In the genomic region with DNA sequence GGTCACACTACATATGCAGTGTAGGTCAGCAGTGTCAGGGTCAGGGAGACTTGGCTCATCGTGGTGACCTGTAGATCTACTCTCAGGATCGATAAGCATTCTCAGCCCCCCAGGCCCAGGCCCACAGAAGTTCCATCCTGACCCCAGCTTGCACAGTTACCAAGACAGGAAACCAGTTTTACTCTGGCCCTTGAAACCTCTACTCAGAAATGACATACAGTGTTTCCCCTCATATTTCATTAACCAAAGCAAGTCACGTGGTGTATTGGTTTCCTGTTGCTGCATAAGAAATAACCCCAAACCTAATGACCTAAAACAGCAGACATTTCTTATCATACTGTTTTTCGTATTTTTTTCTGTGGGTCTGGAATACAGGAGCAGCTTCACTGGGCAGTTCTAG, we compare ENCODE assay signal across 1 cellular context.
TF ChIP-seq lines count a peak whose summit lies in the region.

No MANE protein-coding gene starts in this region.

TF ChIP-seq in GM12878, 131 proteins besides CTCF, POLR2A, EP300 and RAD21 (continued from another document):
- TF ChIP-seq, protein P1, sequence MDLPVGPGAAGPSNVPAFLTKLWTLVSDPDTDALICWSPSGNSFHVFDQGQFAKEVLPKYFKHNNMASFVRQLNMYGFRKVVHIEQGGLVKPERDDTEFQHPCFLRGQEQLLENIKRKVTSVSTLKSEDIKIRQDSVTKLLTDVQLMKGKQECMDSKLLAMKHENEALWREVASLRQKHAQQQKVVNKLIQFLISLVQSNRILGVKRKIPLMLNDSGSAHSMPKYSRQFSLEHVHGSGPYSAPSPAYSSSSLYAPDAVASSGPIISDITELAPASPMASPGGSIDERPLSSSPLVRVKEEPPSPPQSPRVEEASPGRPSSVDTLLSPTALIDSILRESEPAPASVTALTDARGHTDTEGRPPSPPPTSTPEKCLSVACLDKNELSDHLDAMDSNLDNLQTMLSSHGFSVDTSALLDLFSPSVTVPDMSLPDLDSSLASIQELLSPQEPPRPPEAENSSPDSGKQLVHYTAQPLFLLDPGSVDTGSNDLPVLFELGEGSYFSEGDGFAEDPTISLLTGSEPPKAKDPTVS (IDR thresholded peaks at IDR 0.05; ENCODE audit: low read depth, low read length) = no peak
- TF ChIP-seq CREB1 (IDR thresholded peaks at IDR 0.05; ENCODE audit: low read depth) (no peak), ETV6 (conservative IDR thresholded peaks at IDR 0.05 in 1 of 2, IDR thresholded peaks at IDR 0.05 in 1 of 2; ENCODE audit: borderline replicate concordance in 1 of 2, low read depth in 1 of 2) (no peak)
- TF ChIP-seq, protein P2, sequence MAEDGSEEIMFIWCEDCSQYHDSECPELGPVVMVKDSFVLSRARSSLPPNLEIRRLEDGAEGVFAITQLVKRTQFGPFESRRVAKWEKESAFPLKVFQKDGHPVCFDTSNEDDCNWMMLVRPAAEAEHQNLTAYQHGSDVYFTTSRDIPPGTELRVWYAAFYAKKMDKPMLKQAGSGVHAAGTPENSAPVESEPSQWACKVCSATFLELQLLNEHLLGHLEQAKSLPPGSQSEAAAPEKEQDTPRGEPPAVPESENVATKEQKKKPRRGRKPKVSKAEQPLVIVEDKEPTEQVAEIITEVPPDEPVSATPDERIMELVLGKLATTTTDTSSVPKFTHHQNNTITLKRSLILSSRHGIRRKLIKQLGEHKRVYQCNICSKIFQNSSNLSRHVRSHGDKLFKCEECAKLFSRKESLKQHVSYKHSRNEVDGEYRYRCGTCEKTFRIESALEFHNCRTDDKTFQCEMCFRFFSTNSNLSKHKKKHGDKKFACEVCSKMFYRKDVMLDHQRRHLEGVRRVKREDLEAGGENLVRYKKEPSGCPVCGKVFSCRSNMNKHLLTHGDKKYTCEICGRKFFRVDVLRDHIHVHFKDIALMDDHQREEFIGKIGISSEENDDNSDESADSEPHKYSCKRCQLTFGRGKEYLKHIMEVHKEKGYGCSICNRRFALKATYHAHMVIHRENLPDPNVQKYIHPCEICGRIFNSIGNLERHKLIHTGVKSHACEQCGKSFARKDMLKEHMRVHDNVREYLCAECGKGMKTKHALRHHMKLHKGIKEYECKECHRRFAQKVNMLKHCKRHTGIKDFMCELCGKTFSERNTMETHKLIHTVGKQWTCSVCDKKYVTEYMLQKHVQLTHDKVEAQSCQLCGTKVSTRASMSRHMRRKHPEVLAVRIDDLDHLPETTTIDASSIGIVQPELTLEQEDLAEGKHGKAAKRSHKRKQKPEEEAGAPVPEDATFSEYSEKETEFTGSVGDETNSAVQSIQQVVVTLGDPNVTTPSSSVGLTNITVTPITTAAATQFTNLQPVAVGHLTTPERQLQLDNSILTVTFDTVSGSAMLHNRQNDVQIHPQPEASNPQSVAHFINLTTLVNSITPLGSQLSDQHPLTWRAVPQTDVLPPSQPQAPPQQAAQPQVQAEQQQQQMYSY (CRISPR knock-in tag; IDR thresholded peaks at IDR 0.05) = no peak
